Comparison of ENCODE assay signal across 22 cellular contexts in the genomic region with DNA sequence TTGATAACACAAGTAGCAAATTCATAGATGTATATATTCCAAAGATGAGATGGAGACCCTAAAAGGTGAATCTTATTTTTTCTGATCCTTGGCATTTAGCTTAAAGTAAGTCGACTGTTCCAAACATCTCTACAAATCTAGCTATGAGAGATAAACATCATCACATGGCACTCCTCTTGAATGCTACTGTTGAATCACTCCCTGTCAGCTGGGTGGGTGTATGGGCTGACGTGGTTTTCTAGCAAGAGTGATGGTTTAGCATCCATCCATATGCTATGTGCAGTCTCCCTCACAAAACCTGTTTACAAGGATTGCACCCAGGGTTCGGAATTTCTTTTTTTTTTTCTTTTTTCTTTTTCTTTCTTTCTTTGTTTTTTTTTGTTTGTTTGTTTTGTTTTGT. TPM values are rescaled to one million over a fixed set of nuclear protein-coding genes. Genes with fewer than 3 reads are reported as not detected.
DNase-seq lines count a peak whose midpoint lies in the region; ATAC-seq and TF ChIP-seq lines count a peak whose summit lies in the region.
"Had no signal": no experiment of that assay in that cellular context is flagged by ENCODE, and none has a peak within 500 bp of the region (broad histone marks: within the 10 kb centered on the region; RNA-seq: fewer than 3 reads in every experiment).

No MANE protein-coding gene starts in this region.

- no peaks in the 10 kb centered on the region for H3K27me3 ChIP-seq in ACC112 (ENCODE audit: insufficient read depth, low read length)
- H3K27me3 ChIP-seq: foreskin keratinocyte, right lobe of liver had no signal

- no peak overlapping the region for H3K4me3 ChIP-seq in ACC112 (ENCODE audit: low read depth, low read length)
- H3K4me3 ChIP-seq: A549, right lobe of liver had no signal

- no peak for TF ChIP-seq CTCF in HFFc6 (IDR thresholded peaks at IDR 0.05)

- H3K27me3 Mint-ChIP-seq in HFFc6 (ENCODE audit: insufficient read depth), result no peaks in the 10 kb centered on the region; the same call in none of the 2 replicates
- H3K27me3 Mint-ChIP-seq: activated naive CD4-positive, alpha-beta T cell treated with anti-CD3 and anti-CD28 coated beads, Interleukin-2, amount 10 ng/mL, durations not matched to agents 7 days and 5 days had no signal

- H3K79me2 ChIP-seq in ACC112 (ENCODE audit: control insufficient read depth, insufficient read depth, low read length, unreplicated experiment), result peaks cover 84% of the 10 kb centered on the region

- peak overlapping the region; percentile 7; the same call in 1 of the 2 replicates for H3K27ac Mint-ChIP-seq in HFFc6
- H3K27ac Mint-ChIP-seq: activated naive CD4-positive, alpha-beta T cell treated with anti-CD3 and anti-CD28 coated beads, Interleukin-2, amount 10 ng/mL, durations not matched to agents 7 days and 5 days had no signal

- ATAC-seq in GM18519 (IDR thresholded peaks at IDR 0.05; ENCODE audit: low FRiP score, unreplicated experiment), result no peak
- no peak for ATAC-seq in stimulated activated naive CD8-positive, alpha-beta T cell treated with anti-CD3 and anti-CD28 coated beads, Interleukin-15, Interleukin-2, amounts not matched to agents 100 U/mL and 50 U/mL, for 24 hours
- ATAC-seq: A549, foreskin keratinocyte had no signal

- H3K36me3 ChIP-seq in ACC112 (ENCODE audit: insufficient read depth, low read length), result peaks cover 6% of the 10 kb centered on the region; the same call in 1 of the 2 replicates
- H3K36me3 ChIP-seq: right lobe of liver had no signal

- peaks cover 67% of the 10 kb centered on the region for H3K4me1 Mint-ChIP-seq in HFFc6 (ENCODE audit: low read depth)
- H3K4me1 Mint-ChIP-seq: activated naive CD4-positive, alpha-beta T cell treated with anti-CD3 and anti-CD28 coated beads, Interleukin-2, amount 10 ng/mL, durations not matched to agents 7 days and 5 days had no signal

- H3K27ac ChIP-seq in ACC112 (ENCODE audit: low read depth, low read length), result peak overlapping the region; percentile 96; the same call in 1 of the 2 replicates
- H3K27ac ChIP-seq: A549, foreskin keratinocyte, right lobe of liver had no signal

- H3K4me1 ChIP-seq in ACC112 (ENCODE audit: control insufficient read depth, insufficient read depth, low read length, unreplicated experiment), result peaks cover 60% of the 10 kb centered on the region

- no peak overlapping the region for H3K4me3 Mint-ChIP-seq in HFFc6
- H3K4me3 Mint-ChIP-seq: activated naive CD4-positive, alpha-beta T cell treated with anti-CD3 and anti-CD28 coated beads, Interleukin-2, amount 10 ng/mL, durations not matched to agents 7 days and 5 days had no signal

- H3K36me3 Mint-ChIP-seq in HFFc6 (ENCODE audit: low read depth), result peaks cover 20% of the 10 kb centered on the region
- H3K36me3 Mint-ChIP-seq: activated naive CD4-positive, alpha-beta T cell treated with anti-CD3 and anti-CD28 coated beads, Interleukin-2, amount 10 ng/mL, durations not matched to agents 7 days and 5 days had no signal

- no peak overlapping the region for H2AFZ ChIP-seq in ACC112 (ENCODE audit: low read length, unreplicated experiment)

- no peaks in the 10 kb centered on the region for H3K9me3 Mint-ChIP-seq in HFFc6
- H3K9me3 Mint-ChIP-seq: activated naive CD4-positive, alpha-beta T cell treated with anti-CD3 and anti-CD28 coated beads, Interleukin-2, amount 10 ng/mL, durations not matched to agents 7 days and 5 days had no signal

- peak; percentile 39 for DNase-seq in HFFc6
- peak; percentile 24 for DNase-seq in dermis blood vessel endothelial cell
- peak; percentile 10 for DNase-seq in midbrain (lab: John Stamatoyannopoulos, UW)
- no peak for DNase-seq in NCI-H446 (lab: John Stamatoyannopoulos, UW)
- DNase-seq in HuH-7.5 (ENCODE audit: low spot score), result no peak
- DNase-seq in stimulated activated naive CD8-positive, alpha-beta T cell treated with anti-CD3 and anti-CD28 coated beads, Interleukin-15, Interleukin-2, amounts not matched to agents 100 U/mL and 50 U/mL, for 24 hours, result no peak
- DNase-seq: activated CD4-positive, alpha-beta T cell treated with anti-CD3 and anti-CD28 coated beads for 4 hours; activated naive CD4-positive, alpha-beta T cell treated with anti-CD3 and anti-CD28 coated beads, Interleukin-2, amount 10 ng/mL, durations not matched to agents 7 days and 5 days; activated T-cell treated with anti-CD3 and anti-CD28 coated beads, Interleukin-2, amount 50 U/mL, for 48 hours; aorta; central memory CD4-positive, alpha-beta T cell; COR-L47; DMS79 treated with DMSO at 0.1 percent for 48 hours; foreskin keratinocyte; islet precursor cell; NCI-H2081; NCI-H345; posterior cingulate gyrus; right lobe of liver had no signal

RNA-seq across cellular contexts. Expression of gene ACO1, which starts 13.8 kb away (rescaled TPM):
- total RNA-seq in HFFc6 (2021; fragmentation: NEBNext Ultra II Directional; extraction: Animal tissue kit (Norgen Biotek cat#: 25700)), result 10 to 100 TPM; 79.8 to 94.4 (median 84.0) TPM
- total RNA-seq in dermis blood vessel endothelial cell, result 61.8 and 73.3 TPM in 2 replicates

Comparison
In these comparisons a context has a peak if more than half of its experiments do, and no peak if none do; other contexts are left out.
1. DNase-seq: peak in HFFc6 (single experiment), dermis blood vessel endothelial cell (single experiment) and midbrain (single experiment); none in NCI-H446 (0 of 2), HuH-7.5 (single experiment) and stimulated activated naive CD8-positive, alpha-beta T cell treated with anti-CD3 and anti-CD28 coated beads, Interleukin-15, Interleukin-2, amounts not matched to agents 100 U/mL and 50 U/mL, for 24 hours (single experiment).